In the genomic region with DNA sequence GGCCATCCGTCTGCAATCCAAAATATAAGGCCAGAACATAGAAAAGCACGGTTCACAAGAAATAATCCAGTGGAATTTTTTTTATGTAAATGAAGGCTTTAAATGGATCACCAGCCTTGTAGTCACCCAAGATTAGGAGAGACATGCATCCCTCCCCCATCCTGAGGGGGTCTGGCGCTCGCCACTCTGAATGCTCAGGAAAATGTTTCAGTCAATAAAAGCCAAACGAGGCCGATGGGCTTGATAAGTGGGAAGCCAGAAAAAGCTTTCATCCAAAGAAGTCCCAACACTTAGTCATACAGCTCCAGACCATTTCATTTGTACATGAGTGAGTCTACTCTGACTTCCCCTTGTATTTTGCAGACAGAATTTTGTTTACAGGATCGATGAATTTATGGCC, we compare ENCODE assay signal across 18 cellular contexts.
"Had no signal": no experiment of that assay in that cellular context is flagged by ENCODE, and none has a peak within 500 bp of the region (broad histone marks: within the 10 kb centered on the region; RNA-seq: fewer than 3 reads in every experiment).

No MANE protein-coding gene starts in this region.

- H3K4me3 ChIP-seq: coronary artery, dorsolateral prefrontal cortex, esophagus muscularis mucosa, gastroesophageal sphincter, heart left ventricle, hepatocyte, left lung, lower lobe of right lung, mucosa of descending colon had no signal

- DNase-seq: dermis blood vessel endothelial cell; dorsolateral prefrontal cortex; effector CD4-positive, alpha-beta T cell; effector memory CD4-positive, alpha-beta T cell; foreskin keratinocyte; heart left ventricle; hypothalamus; immature natural killer cell; left cardiac atrium; left lung; left ventricle myocardium superior; lower lobe of right lung; mesenchymal stem cell; mucosa of descending colon had no signal

- H3K27ac ChIP-seq: coronary artery, dorsolateral prefrontal cortex, esophagus muscularis mucosa, foreskin keratinocyte, gastroesophageal sphincter, heart left ventricle, hepatocyte, left lung, lower lobe of right lung had no signal

- H3K36me3 ChIP-seq: esophagus muscularis mucosa, gastroesophageal sphincter, heart left ventricle, left lung, lower lobe of right lung had no signal

- H3K27me3 ChIP-seq: dorsolateral prefrontal cortex, esophagus muscularis mucosa, foreskin keratinocyte, gastroesophageal sphincter, heart left ventricle, hepatocyte, left lung had no signal

- ATAC-seq: foreskin keratinocyte, gastroesophageal sphincter, heart left ventricle, left cardiac atrium, left lung, left ventricle myocardium superior, lower lobe of right lung, mucosa of descending colon had no signal

- H3K9me3 ChIP-seq: esophagus muscularis mucosa, gastroesophageal sphincter, left lung, lower lobe of right lung, mucosa of descending colon had no signal

- H3K4me1 ChIP-seq: esophagus muscularis mucosa, foreskin keratinocyte, gastroesophageal sphincter, heart left ventricle, left lung, lower lobe of right lung had no signal
